In the genomic region with DNA sequence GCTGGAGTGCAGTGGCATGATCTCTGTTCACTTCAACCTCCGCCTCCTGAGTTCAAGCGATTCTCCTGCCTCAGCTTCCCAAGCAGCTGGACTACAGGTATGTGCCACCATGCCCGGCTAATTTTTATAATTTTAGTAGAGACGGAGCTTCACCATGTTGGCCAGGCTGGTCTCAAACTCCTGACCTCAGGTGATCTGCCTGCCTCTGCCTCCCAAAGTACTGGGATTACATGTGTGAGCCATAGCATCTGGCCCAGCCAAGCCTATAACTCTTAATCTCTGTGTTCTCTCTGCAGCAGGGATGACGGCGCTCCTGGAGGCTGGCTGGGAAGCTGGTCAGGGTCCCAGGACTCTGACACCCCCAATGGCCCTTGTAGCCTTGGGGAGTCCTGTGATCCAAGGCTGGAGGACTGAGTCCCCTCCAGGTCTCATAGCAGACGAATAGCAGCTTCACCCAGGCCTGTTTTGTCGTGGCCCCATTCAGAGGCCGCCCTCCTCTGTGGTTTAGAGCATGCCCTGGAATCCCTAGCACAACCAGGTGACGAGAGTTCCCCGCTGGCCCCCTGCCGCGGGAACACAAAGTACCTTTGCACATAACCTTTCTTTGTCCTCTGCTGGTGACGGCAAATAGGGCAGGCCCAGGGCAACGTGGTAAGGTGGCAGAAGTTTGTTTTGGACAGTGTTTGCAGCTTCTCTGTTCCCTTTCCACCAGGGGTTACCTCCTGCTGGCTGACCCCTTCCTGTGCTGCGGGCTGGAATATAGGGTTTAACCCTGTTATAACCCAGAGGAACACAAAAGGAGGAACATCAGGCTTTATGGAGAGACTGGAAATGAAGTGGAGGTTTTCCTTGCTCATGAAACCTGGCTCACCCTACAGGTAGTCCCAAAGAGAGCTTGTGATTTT, we compare ENCODE assay signal across 8 cellular contexts. TPM values are rescaled to one million over a fixed set of nuclear protein-coding genes. Genes with fewer than 3 reads are reported as not detected.
DNase-seq lines count a peak whose midpoint lies in the region; ATAC-seq and TF ChIP-seq lines count a peak whose summit lies in the region.

No MANE protein-coding gene starts in this region.

- H3K4me3 Mint-ChIP-seq in type B pancreatic cell, result peak overlapping the region; percentile 36

- DNase-seq in activated CD8-positive, alpha-beta memory T cell treated with anti-CD3 and anti-CD28 coated beads, Interleukin-2, amount 50 U/mL, for 1 hour (ENCODE audit: extremely low read depth), result peak; percentile 44
- DNase-seq in activated CD8-positive, alpha-beta memory T cell treated with anti-CD3 and anti-CD28 coated beads, Interleukin-2, amount 50 U/mL, for 48 hours, result no peak
- DNase-seq in activated gamma-delta T cell (lab: John Stamatoyannopoulos, UW) (peak; percentile 40), type B pancreatic cell (ENCODE audit: extremely low spot score, unreplicated experiment) (no peak), cerebellum (ENCODE audit: low spot score) (no peak)

- H3K4me1 Mint-ChIP-seq in type B pancreatic cell (ENCODE audit: unreplicated experiment), result peaks cover 32% of the 10 kb centered on the region

- peaks cover 4% of the 10 kb centered on the region for H3K9me3 Mint-ChIP-seq in type B pancreatic cell

- no peak for TF ChIP-seq CTCF in type B pancreatic cell (conservative IDR thresholded peaks at IDR 0.05)

- peak overlapping the region; percentile 58 for H3K27ac ChIP-seq in layer of hippocampus (ENCODE audit: low read depth, low read length)

- peaks cover 3% of the 10 kb centered on the region for H3K36me3 Mint-ChIP-seq in type B pancreatic cell

- no peak for ATAC-seq in HG02642 (IDR thresholded peaks at IDR 0.05; ENCODE audit: poor library complexity, unreplicated experiment)
- no peak for ATAC-seq in HG02973 (IDR thresholded peaks at IDR 0.05; ENCODE audit: unreplicated experiment)

- H3K27ac Mint-ChIP-seq in type B pancreatic cell, result peak overlapping the region; percentile 98

- H3K27me3 ChIP-seq in layer of hippocampus (ENCODE audit: control insufficient read depth, insufficient read depth, low read length), result no peaks in the 10 kb centered on the region

- H3K27me3 Mint-ChIP-seq in type B pancreatic cell, result no peaks in the 10 kb centered on the region

RNA-seq across cellular contexts. Expression of a gene that starts 43.0 kb away (rescaled TPM):
- 54.9 and 113 TPM in 2 replicates for total RNA-seq in type B pancreatic cell (ENCODE audit: low replicate concordance)
- total RNA-seq in cerebellum, result 13.0 TPM

Comparison
In these comparisons a context has a peak if more than half of its experiments do, and no peak if none do; other contexts are left out.
1. DNase-seq: peak in activated CD8-positive, alpha-beta memory T cell treated with anti-CD3 and anti-CD28 coated beads, Interleukin-2, amount 50 U/mL, for 1 hour (single experiment) and activated gamma-delta T cell (single experiment); none in activated CD8-positive, alpha-beta memory T cell treated with anti-CD3 and anti-CD28 coated beads, Interleukin-2, amount 50 U/mL, for 48 hours (single experiment), type B pancreatic cell (single experiment) and cerebellum (single experiment).